32 cellular contexts compared by ENCODE assay signal in the genomic region with DNA sequence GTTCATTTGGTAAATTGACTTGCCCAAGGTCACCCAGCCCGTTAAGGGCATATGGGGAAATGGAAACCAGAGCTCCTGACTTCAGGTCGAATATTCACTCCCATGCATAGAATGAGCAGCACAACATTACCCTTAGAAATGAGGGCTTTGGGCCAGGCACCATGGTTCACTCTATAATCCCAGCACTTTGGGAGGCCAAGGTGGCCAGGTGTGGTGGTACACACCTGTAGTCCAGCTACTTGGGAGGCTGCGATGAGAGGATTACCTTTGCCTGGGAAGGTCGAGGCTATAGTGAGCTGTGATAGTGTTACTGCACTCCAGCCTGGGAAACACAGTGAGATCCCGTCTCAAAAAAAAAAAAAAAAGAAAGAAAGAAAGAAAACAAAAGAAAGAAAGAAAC.
"Had no signal": no experiment of that assay in that cellular context is flagged by ENCODE, and none has a peak within 500 bp of the region (broad histone marks: within the 10 kb centered on the region; RNA-seq: fewer than 3 reads in every experiment).

No MANE protein-coding gene starts in this region.

- H3K27me3 ChIP-seq: adrenal gland, ascending aorta, body of pancreas, brain microvascular endothelial cell, breast epithelium, cardiac muscle cell had no signal

- H3K9me3 ChIP-seq: adrenal gland, ascending aorta, body of pancreas, breast epithelium had no signal

- DNase-seq: activated effector memory CD4-positive, alpha-beta T cell treated with anti-CD3 and anti-CD28 coated beads, Interleukin-2, amount 50 U/mL, for 16 hours; activated effector memory CD4-positive, alpha-beta T cell treated with Interleukin-2 at 50 U/mL for 16 hours; activated gamma-delta T cell; activated gamma-delta T cell treated with Interleukin-2 at 50 U/mL for 16 hours; activated naive CD4-positive, alpha-beta T cell; activated naive CD4-positive, alpha-beta T cell treated with anti-CD3 and anti-CD28 coated beads for 36 hours; activated naive CD4-positive, alpha-beta T cell treated with anti-CD3 and anti-CD28 coated beads, Interleukin-2, amount 10 ng/mL, durations not matched to agents 7 days and 5 days; activated naive CD4-positive, alpha-beta T cell treated with anti-CD3 and anti-CD28 coated beads, Interleukin-2, amount 50 U/mL, for 16 hours; activated naive CD4-positive, alpha-beta T cell treated with Interleukin-2 at 50 U/mL for 16 hours; activated naive CD8-positive, alpha-beta T cell treated with anti-CD3 and anti-CD28 coated beads for 36 hours; activated naive CD8-positive, alpha-beta T cell treated with anti-CD3 and anti-CD28 coated beads, Interleukin-2, amount 10 ng/mL, durations not matched to agents 7 days and 5 days; activated naive CD8-positive, alpha-beta T cell treated with anti-CD3 and anti-CD28 coated beads, Interleukin-2, amount 50 U/mL, for 24 hours; activated T-cell treated with anti-CD3 and anti-CD28 coated beads, Interleukin-2, amount 50 U/mL, for 1 hour; activated T-cell treated with anti-CD3 and anti-CD28 coated beads, Interleukin-2, amount 50 U/mL, for 24 hours; activated T-cell treated with anti-CD3 and anti-CD28 coated beads, Interleukin-2, amount 50 U/mL, for 4 hours; activated T-cell treated with anti-CD3 and anti-CD28 coated beads, Interleukin-2, amount 50 U/mL, for 48 hours; activated T-cell treated with anti-CD3 and anti-CD28 coated beads, Interleukin-2, amount 50 U/mL, for 72 hours; adrenal gland; amniotic stem cell; amygdala; anterior cingulate cortex; aorta; body of pancreas; brain microvascular endothelial cell; caudate nucleus; central memory CD4-positive, alpha-beta T cell; cerebellar nuclear complex had no signal

- H3K27ac ChIP-seq: adrenal gland, ascending aorta, body of pancreas, brain microvascular endothelial cell, breast epithelium, cardiac muscle cell had no signal

- ATAC-seq: activated naive CD4-positive, alpha-beta T cell treated with anti-CD3 and anti-CD28 coated beads, Interleukin-2, amount 50 U/mL, for 72 hours; activated naive CD8-positive, alpha-beta T cell treated with anti-CD3 and anti-CD28 coated beads, Interleukin-2, amount 50 U/mL, for 24 hours; activated T-cell treated with anti-CD3 and anti-CD28 coated beads, Interleukin-2, amount 50 U/mL, for 4 hours; activated T-cell treated with anti-CD3 and anti-CD28 coated beads, Interleukin-2, amount 50 U/mL, for 72 hours; activated T-helper 17 cell treated with anti-CD3 and anti-CD28 coated beads, Interleukin-2, amount 50 U/mL, for 72 hours; body of pancreas had no signal

- H3K36me3 ChIP-seq: adrenal gland, ascending aorta, brain microvascular endothelial cell, breast epithelium, cardiac muscle cell had no signal

- H3K4me1 ChIP-seq: adrenal gland, ascending aorta, body of pancreas, breast epithelium had no signal

- H3K4me3 ChIP-seq: adrenal gland, ascending aorta, body of pancreas, breast epithelium, cardiac muscle cell had no signal
